ENCODE assay signal across 1 cellular context in genomic region chr3:33875680-33876079, GRCh38.
TF ChIP-seq lines count a peak whose summit lies in the region.

No MANE protein-coding gene starts in this region.

TF ChIP-seq in WTC11, 78 proteins besides CTCF, POLR2A, EP300 and RAD21 (continued from another document):
- TF ChIP-seq EMX1 (CRISPR knock-in tag; IDR thresholded peaks at IDR 0.05) (no peak), CREB1 (CRISPR knock-in tag; IDR thresholded peaks at IDR 0.05) (no peak), CREM (CRISPR knock-in tag; IDR thresholded peaks at IDR 0.05) (no peak)
